Comparison of ENCODE assay signal across 25 cellular contexts in the genomic region with DNA sequence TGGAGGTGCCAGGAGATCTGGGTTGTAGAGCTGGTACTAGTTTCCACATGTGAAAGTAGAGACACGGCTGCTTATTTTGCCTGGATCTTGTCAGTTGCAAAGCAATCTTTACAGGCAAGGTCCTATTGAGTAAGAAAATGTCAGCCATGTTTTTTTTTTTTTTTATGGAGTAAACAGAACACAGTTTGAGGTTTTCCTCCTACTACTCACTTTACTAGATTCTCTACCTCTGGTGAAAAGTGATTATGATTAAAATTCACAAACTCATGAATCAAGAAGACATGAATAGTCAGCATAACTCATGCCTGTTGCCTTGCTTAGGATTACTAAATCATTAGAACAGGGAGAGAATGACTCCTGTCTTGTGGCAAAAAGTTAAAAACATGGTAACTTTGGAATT.
"Had no signal": no experiment of that assay in that cellular context is flagged by ENCODE, and none has a peak within 500 bp of the region (broad histone marks: within the 10 kb centered on the region; RNA-seq: fewer than 3 reads in every experiment).

No MANE protein-coding gene starts in this region.

- H3K36me3 Mint-ChIP-seq: activated naive CD8-positive, alpha-beta T cell treated with anti-CD3 and anti-CD28 coated beads, Interleukin-2, amount 10 ng/mL, durations not matched to agents 7 days and 5 days; brain had no signal

- H3K27ac ChIP-seq: KMS-11, WERI-Rb-1 had no signal

- H3K9me3 ChIP-seq: MG63 had no signal

- DNase-seq: activated CD4-positive, alpha-beta T cell treated with anti-CD3 and anti-CD28 coated beads for 36 hours; activated CD4-positive, alpha-beta T cell treated with anti-CD3 and anti-CD28 coated beads, Interleukin-2, amount 50 U/mL, for 4 hours; activated CD8-positive, alpha-beta memory T cell treated with anti-CD3 and anti-CD28 coated beads, Interleukin-2, amount 50 U/mL, for 48 hours; activated CD8-positive, alpha-beta T cell treated with anti-CD3 and anti-CD28 coated beads, Interleukin-2, amount 10 ng/mL, durations not matched to agents 7 days and 5 days; activated naive CD4-positive, alpha-beta T cell treated with anti-CD3 and anti-CD28 coated beads, Interleukin-2, amount 50 U/mL, for 16 hours; activated naive CD8-positive, alpha-beta T cell treated with anti-CD3 and anti-CD28 coated beads, Interleukin-2, amount 10 ng/mL, durations not matched to agents 7 days and 5 days; activated T-cell treated with anti-CD3 and anti-CD28 coated beads, Interleukin-2, amount 50 U/mL, for 1 hour; amygdala; MG63; MV-4-11; NCI-H1092 treated with DMSO at 0.1 percent for 48 hours; NCI-H1417 treated with DMSO at 0.1 percent for 48 hours; NCI-H1694; NCI-H2029; NCI-H2107; NCI-H2171 treated with DMSO at 0.1 percent for 48 hours; NCI-H226; NCI-H526; NK-92 treated with Interleukin-12 subunit alpha and Interleukin-12 subunit beta, amount 100 ng/mL, for 24 hours; SIG-M5; T-helper 1 cell; WERI-Rb-1 had no signal

- H3K4me3 Mint-ChIP-seq: activated CD4-positive, alpha-beta T cell treated with anti-CD3 and anti-CD28 coated beads for 36 hours; activated CD8-positive, alpha-beta T cell treated with anti-CD3 and anti-CD28 coated beads, Interleukin-2, amount 10 ng/mL, durations not matched to agents 7 days and 5 days; activated naive CD8-positive, alpha-beta T cell treated with anti-CD3 and anti-CD28 coated beads, Interleukin-2, amount 10 ng/mL, durations not matched to agents 7 days and 5 days; brain had no signal

- H3K4me1 Mint-ChIP-seq: activated CD4-positive, alpha-beta T cell treated with anti-CD3 and anti-CD28 coated beads for 36 hours; activated naive CD8-positive, alpha-beta T cell treated with anti-CD3 and anti-CD28 coated beads, Interleukin-2, amount 10 ng/mL, durations not matched to agents 7 days and 5 days; brain had no signal

- FAIRE-seq: astrocyte had no signal

- ATAC-seq: activated CD4-positive, alpha-beta T cell treated with anti-CD3 and anti-CD28 coated beads for 36 hours; activated CD8-positive, alpha-beta T cell treated with anti-CD3 and anti-CD28 coated beads, Interleukin-2, amount 10 ng/mL, durations not matched to agents 7 days and 5 days had no signal

- H3K36me3 ChIP-seq: MG63, WERI-Rb-1 had no signal

- H3K27ac Mint-ChIP-seq: activated CD4-positive, alpha-beta T cell treated with anti-CD3 and anti-CD28 coated beads for 36 hours; activated CD8-positive, alpha-beta T cell treated with anti-CD3 and anti-CD28 coated beads, Interleukin-2, amount 10 ng/mL, durations not matched to agents 7 days and 5 days; activated naive CD8-positive, alpha-beta T cell treated with anti-CD3 and anti-CD28 coated beads, Interleukin-2, amount 10 ng/mL, durations not matched to agents 7 days and 5 days; brain had no signal

- H3K4me3 ChIP-seq: MG63 had no signal

- H3K27me3 ChIP-seq: MG63 had no signal

- H3K4me2 ChIP-seq: KMS-11 had no signal

- H3K9me3 Mint-ChIP-seq: activated naive CD8-positive, alpha-beta T cell treated with anti-CD3 and anti-CD28 coated beads, Interleukin-2, amount 10 ng/mL, durations not matched to agents 7 days and 5 days; brain had no signal

- H3K27me3 Mint-ChIP-seq: brain had no signal

- H3K9ac ChIP-seq: KMS-11 had no signal
